ENCODE assay signal across 16 cellular contexts in the genomic region with DNA sequence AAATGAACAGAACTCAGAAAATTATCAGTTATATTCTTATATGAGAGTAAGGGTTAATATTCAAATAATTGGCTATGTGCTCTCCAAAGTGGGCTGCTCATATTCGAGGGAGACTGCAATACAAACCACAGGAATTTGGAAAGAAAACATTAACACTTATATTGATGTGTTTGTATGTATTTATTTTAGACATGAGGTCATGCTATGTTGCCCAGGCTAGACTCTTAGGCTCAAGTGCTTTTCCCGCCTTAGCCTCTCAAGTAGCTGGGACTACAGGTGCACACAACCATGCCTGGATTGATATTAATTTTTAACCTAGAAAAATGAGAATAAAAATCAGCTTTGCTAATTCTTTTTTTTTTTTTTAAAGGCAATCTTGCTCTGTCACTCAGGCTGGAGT. TPM values are rescaled to one million over a fixed set of nuclear protein-coding genes. Genes with fewer than 3 reads are reported as not detected.
A peak's percentile ranks its signal among the peaks of the same experiment; 100 is the strongest.
DNase-seq lines count a peak whose midpoint lies in the region; ATAC-seq, FAIRE-seq and TF ChIP-seq lines count a peak whose summit lies in the region.
"Had no signal": no experiment of that assay in that cellular context is flagged by ENCODE, and none has a peak within 500 bp of the region (broad histone marks: within the 10 kb centered on the region; RNA-seq: fewer than 3 reads in every experiment).

No MANE protein-coding gene starts in this region.

- H3K27me3 ChIP-seq in IMR-90 (ENCODE audit: control insufficient read depth, insufficient read depth, low read length) (no peaks in the 10 kb centered on the region), brain microvascular endothelial cell (replicated peaks) (no peaks in the 10 kb centered on the region), mesenchymal stem cell (ENCODE audit: control insufficient read depth in 1 of 2, insufficient read depth in 1 of 2, low read length in 2 of 2) (no peaks in the 10 kb centered on the region), sigmoid colon (no peaks in the 10 kb centered on the region), Karpas-422 (ENCODE audit: low read length) (no peaks in the 10 kb centered on the region)

- H4K91ac ChIP-seq in IMR-90 (ENCODE audit: insufficient read depth, low read depth, low read length) (no peak overlapping the region), mesenchymal stem cell (ENCODE audit: low read length) (no peak overlapping the region)

- no peak for TF ChIP-seq EP300 in sigmoid colon (IDR thresholded peaks at IDR 0.05)

- TF ChIP-seq POLR2A in IMR-90 (IDR thresholded peaks at IDR 0.05; ENCODE audit: low read depth, low read length) (no peak), sigmoid colon (IDR thresholded peaks at IDR 0.05) (no peak)

- no peak overlapping the region for H3K14ac ChIP-seq in IMR-90 (replicated peaks; ENCODE audit: low read depth, low read length)
- H3K14ac ChIP-seq in mesenchymal stem cell (ENCODE audit: low read length in 2 of 2): no peak overlapping the region

- H2BK5ac ChIP-seq in IMR-90 (ENCODE audit: low read depth, low read length, poor library complexity, severe bottlenecking) (no peak overlapping the region), mesenchymal stem cell (ENCODE audit: low read depth, low read length, poor library complexity, severe bottlenecking) (no peak overlapping the region)

- CTCF ChIA-PET in IMR-90 (lab: Yijun Ruan, JAX): interaction anchor here (0.6 kb wide), 1 partner anchor 1233 kb away, joined by 3 read pairs; no protein-coding TSS in a partner anchor

- H3K9me3 ChIP-seq in IMR-90 (ENCODE audit: control insufficient read depth, insufficient read depth, low read length) (no peaks in the 10 kb centered on the region), mesenchymal stem cell (ENCODE audit: control insufficient read depth, low read length) (no peaks in the 10 kb centered on the region), sigmoid colon (no peaks in the 10 kb centered on the region), Karpas-422 (ENCODE audit: low read length) (no peaks in the 10 kb centered on the region)
- H3K9me3 ChIP-seq: Caco-2 had no signal

- no peak overlapping the region for H4K5ac ChIP-seq in IMR-90 (ENCODE audit: low read depth, low read length)

- no CpG with 5 or more reads among the region's 2 CpGs for WGBS in IMR-90 (ENCODE audit: extremely low coverage in 2 of 2, insufficient read length in 1 of 2), 2 experiments
- WGBS in mesenchymal stem cell: 0% methylated on average over 1 of the region's 2 CpGs
- WGBS in sigmoid colon, 2 donors: 56 to 73% methylated on average over 2 of the region's 2 CpGs

- H3K9me2 ChIP-seq in Karpas-422 (replicated peaks; ENCODE audit: insufficient read depth, low read length): no peaks in the 10 kb centered on the region

- H2AK9ac ChIP-seq in IMR-90 (replicated peaks; ENCODE audit: low read depth, low read length, poor library complexity): no peak overlapping the region

- H2AFZ ChIP-seq in IMR-90 (replicated peaks; ENCODE audit: low read length, poor library complexity) (no peak overlapping the region), mesenchymal stem cell (ENCODE audit: low read depth, low read length) (no peak overlapping the region), Karpas-422 (ENCODE audit: low read length) (no peak overlapping the region)

- POLR2A ChIA-PET in IMR-90 (lab: Charles Lee; ENCODE audit: unreplicated experiment): no interaction called here

- H4K8ac ChIP-seq in IMR-90 (ENCODE audit: low read depth in 2 of 2, low read length in 2 of 2) (no peak overlapping the region), mesenchymal stem cell (ENCODE audit: low read length) (no peak overlapping the region)

- no peak overlapping the region for H2BK120ac ChIP-seq in IMR-90 (ENCODE audit: low read depth, low read length)
- H2BK120ac ChIP-seq in mesenchymal stem cell (ENCODE audit: low read depth, low read length): no peak overlapping the region

- TF ChIP-seq CTCF in IMR-90 (conservative IDR thresholded peaks at IDR 0.05; ENCODE audit: low read depth, low read length) (no peak), brain microvascular endothelial cell (IDR thresholded peaks at IDR 0.05; ENCODE audit: low read depth, low read length, missing control alignments) (no peak), sigmoid colon (IDR thresholded peaks at IDR 0.05) (no peak)

- H3K4ac ChIP-seq in IMR-90 (ENCODE audit: low read depth, low read length) (no peak overlapping the region), mesenchymal stem cell (ENCODE audit: low read depth in 1 of 2, low read length in 2 of 2) (no peak overlapping the region)

- FAIRE-seq in frontal cortex (lab: Jason Lieb, UNC): no peak

- H3K56ac ChIP-seq in IMR-90 (ENCODE audit: extremely low read depth, insufficient read depth, low read length): no peak overlapping the region

- H3K36me3 ChIP-seq in IMR-90 (ENCODE audit: control insufficient read depth, insufficient read depth, low read length): no peaks in the 10 kb centered on the region
- no peaks in the 10 kb centered on the region for H3K36me3 ChIP-seq in brain microvascular endothelial cell (replicated peaks)
- H3K36me3 ChIP-seq in mesenchymal stem cell (ENCODE audit: control insufficient read depth in 1 of 2, insufficient read depth in 2 of 2, low read depth in 1 of 2, low read length in 2 of 2): no peaks in the 10 kb centered on the region
- no peaks in the 10 kb centered on the region for H3K36me3 ChIP-seq in sigmoid colon
- H3K36me3 ChIP-seq in Karpas-422 (ENCODE audit: insufficient read depth, low read length): no peaks in the 10 kb centered on the region

- H3K4me2 ChIP-seq in IMR-90 (ENCODE audit: low read depth, low read length): no peak overlapping the region
- H3K4me2 ChIP-seq in mesenchymal stem cell (ENCODE audit: low read length, poor library complexity, severe bottlenecking): no peak overlapping the region
- no peak overlapping the region for H3K4me2 ChIP-seq in Karpas-422 (ENCODE audit: low read depth, low read length, poor library complexity, severe bottlenecking)

- H2AK5ac ChIP-seq in IMR-90 (ENCODE audit: low read depth, low read length) (no peak overlapping the region), mesenchymal stem cell (ENCODE audit: low read length, severe bottlenecking) (no peak overlapping the region)

- TF ChIP-seq RAD21 in IMR-90 (IDR thresholded peaks at IDR 0.05; ENCODE audit: low read length): no peak

- H3K27ac ChIP-seq in IMR-90 (ENCODE audit: insufficient read depth, low read length) (no peak overlapping the region), brain microvascular endothelial cell (peak overlapping the region; percentile 42), mesenchymal stem cell (ENCODE audit: low read length, poor library complexity, severe bottlenecking) (no peak overlapping the region), sigmoid colon (no peak overlapping the region), Karpas-422 (ENCODE audit: low read length) (no peak overlapping the region)
- H3K27ac ChIP-seq: coronary artery had no signal

- no peak overlapping the region for H3K4me3 ChIP-seq in IMR-90 (ENCODE audit: insufficient read depth, low read depth, low read length)
- H3K4me3 ChIP-seq in brain microvascular endothelial cell (ENCODE audit: low read depth, low read length): no peak overlapping the region
- H3K4me3 ChIP-seq in mesenchymal stem cell (ENCODE audit: insufficient read depth in 1 of 2, low read depth in 1 of 2, low read length in 2 of 2): no peak overlapping the region
- no peak overlapping the region for H3K4me3 ChIP-seq in sigmoid colon
- H3K4me3 ChIP-seq in Karpas-422 (ENCODE audit: low read length): no peak overlapping the region
- H3K4me3 ChIP-seq: coronary artery had no signal

- H3K9me1 ChIP-seq in IMR-90 (ENCODE audit: insufficient read depth, low read length): peaks cover 2% of the 10 kb centered on the region; the same call in 1 of the 2 replicates

- H3K18ac ChIP-seq in IMR-90 (ENCODE audit: low read depth, low read length) (no peak overlapping the region), mesenchymal stem cell (ENCODE audit: low read depth in 1 of 2, low read length in 2 of 2) (no peak overlapping the region)

- BruUV-seq in IMR-90 (replicated peaks; lab: Mats Ljungman, UMichigan): no TSS peak

- H3K79me1 ChIP-seq in IMR-90 (ENCODE audit: low read depth in 1 of 2, low read length in 2 of 2): peaks cover 3 to 7% of the 10 kb centered on the region in 2 experiments; a peak in 2 of 4 replicates
- peaks cover 9% of the 10 kb centered on the region for H3K79me1 ChIP-seq in mesenchymal stem cell (replicated peaks; ENCODE audit: low read length, poor library complexity, severe bottlenecking)

- no peak overlapping the region for H2BK12ac ChIP-seq in mesenchymal stem cell (ENCODE audit: low read length in 2 of 2)

- ATAC-seq in IMR-90 (ENCODE audit: low read depth) (peak; percentile 27; the same call in 1 of the 2 replicates), GM21447 (IDR thresholded peaks at IDR 0.05; ENCODE audit: unreplicated experiment) (no peak)
- ATAC-seq: right cardiac atrium had no signal

- H4K20me1 ChIP-seq in IMR-90 (ENCODE audit: insufficient read depth, low read length): no peaks in the 10 kb centered on the region
- peaks cover 14% of the 10 kb centered on the region for H4K20me1 ChIP-seq in Karpas-422 (ENCODE audit: insufficient read depth, low read depth, low read length)

- H3K23ac ChIP-seq in IMR-90 (ENCODE audit: low read depth, low read length) (no peak overlapping the region), mesenchymal stem cell (ENCODE audit: low read length in 2 of 2) (no peak overlapping the region)

- no peak overlapping the region for H3K9ac ChIP-seq in IMR-90 (ENCODE audit: low read depth, low read length)
- no peak overlapping the region for H3K9ac ChIP-seq in mesenchymal stem cell (ENCODE audit: low read length)
- no peak overlapping the region for H3K9ac ChIP-seq in Karpas-422 (ENCODE audit: low read length)

- H2BK20ac ChIP-seq in IMR-90 (ENCODE audit: low read depth, low read length): no peak overlapping the region

- H2BK15ac ChIP-seq in IMR-90 (ENCODE audit: low read depth, low read length) (no peak overlapping the region), mesenchymal stem cell (ENCODE audit: low read depth, poor library complexity, severe bottlenecking) (no peak overlapping the region)

- dilution Hi-C loops in IMR-90 (cut with HindIII; ENCODE audit: low sequenced_read_pairs, unreplicated experiment): no loop called here

- in situ Hi-C loops in IMR-90 (cut with MboI; ENCODE audit: low sequenced_read_pairs) (no loop called here), brain microvascular endothelial cell (cut with HindIII; ENCODE audit: low pct_ligation_motif_present, low sequenced_read_pairs) (no loop called here)

- H3K4me1 ChIP-seq in IMR-90 (ENCODE audit: control insufficient read depth, insufficient read depth, low read length): no peaks in the 10 kb centered on the region
- peaks cover 3% of the 10 kb centered on the region for H3K4me1 ChIP-seq in mesenchymal stem cell (ENCODE audit: control insufficient read depth, insufficient read depth, low read depth, low read length)
- H3K4me1 ChIP-seq in sigmoid colon: peaks cover 0 to 17% (median 4%) of the 10 kb centered on the region in 4 donors
- H3K4me1 ChIP-seq in Karpas-422 (ENCODE audit: low read length): no peaks in the 10 kb centered on the region

- intact Hi-C loops in IMR-90 (cut with micrococcal nuclease): no loop called here
- intact Hi-C loops in sigmoid colon (cut with DNase I): no loop called here

- no peaks in the 10 kb centered on the region for H3K79me2 ChIP-seq in Karpas-422 (ENCODE audit: low read length)

- DNase-seq in DMS153 treated with DMSO at 0.1 percent for 48 hours (lab: John Stamatoyannopoulos, UW; ENCODE audit: unreplicated experiment) (peak; percentile 9), IMR-90 (peak; percentile 16), brain microvascular endothelial cell (peak; percentile 36), mesenchymal stem cell (peak; percentile 36), sigmoid colon (no peak), Karpas-422 (no peak), frontal cortex (ENCODE audit: low spot score in 2 of 2) (no peak)
- DNase-seq: activated CD4-positive, CD25-positive, alpha-beta regulatory T cell; amygdala; Caco-2; NCI-H2227 treated with DMSO at 0.1 percent for 48 hours; right cardiac atrium; Right ventricle myocardium superior; substantia nigra had no signal

RNA-seq across cellular contexts. Expression of a gene that starts 35.0 kb away (rescaled TPM):
- total RNA-seq in IMR-90 (2012; rRNA removed): 13.9 and 22.0 TPM in 2 replicates
- polyA plus RNA-seq in IMR-90 (2012; rRNA removed): 4.0 and 4.1 TPM in 2 replicates
- polyA plus RNA-seq in IMR-90 (2012; cell fraction: cytosol; rRNA removed): 2.3 and 2.7 TPM in 2 replicates
- 2.9 and 5.0 TPM in 2 replicates for polyA plus RNA-seq in IMR-90 (2012; cell fraction: nucleus; rRNA removed; ENCODE audit: low replicate concordance)
- polyA plus RNA-seq in mesenchymal stem cell (2013, experiment 1 of 2): 4.2 TPM
- polyA plus RNA-seq in mesenchymal stem cell (2013, experiment 2 of 2): 4.4 TPM
- 10 to 100 TPM; 10.5 to 20.8 (median 12.8) TPM for total RNA-seq in sigmoid colon
- 1 to 10 TPM; 3.6 to 8.9 (median 4.6) TPM for polyA plus RNA-seq in sigmoid colon
- 3.0 and 4.7 TPM in 2 replicates for total RNA-seq in Karpas-422 (2014; rRNA removed; shearing (Covaris generic); ENCODE audit: low replicate concordance)
- total RNA-seq in frontal cortex: 28.1 TPM

Comparison
In these comparisons a context has a peak if more than half of its experiments do, and no peak if none do; other contexts are left out.
1. DNase-seq: peak in DMS153 treated with DMSO at 0.1 percent for 48 hours (single experiment), IMR-90 (single experiment), brain microvascular endothelial cell (single experiment) and mesenchymal stem cell (single experiment); none in sigmoid colon (single experiment), Karpas-422 (single experiment) and frontal cortex (0 of 2).